In genomic region chr9:32579706-32580331, GRCh38 we compare ENCODE assay signal across 8 cellular contexts. TPM values are rescaled to one million over a fixed set of nuclear protein-coding genes. Genes with fewer than 3 reads are reported as not detected.
DNase-seq lines count a peak whose midpoint lies in the region; ATAC-seq, FAIRE-seq and TF ChIP-seq lines count a peak whose summit lies in the region.

No MANE protein-coding gene starts in this region.

- H3K9me3 ChIP-seq in body of pancreas = no peaks in the 10 kb centered on the region

- WGBS in body of pancreas, 2 donors = 10 to 14% methylated on average over 4 of the region's 4 CpGs

- intact Hi-C loops in body of pancreas (cut with DNase I) = loop anchor here (5.0 to 10.0 kb wide), 3 partner anchors 145 to 395 kb away; no protein-coding TSS in a partner anchor

- no peak overlapping the region for H3K27ac ChIP-seq in body of pancreas

- TF ChIP-seq POLR2A in body of pancreas (IDR thresholded peaks at IDR 0.05) = no peak

- ATAC-seq in body of pancreas = peak; percentile 58

- TF ChIP-seq CTCF in AG09309 (IDR thresholded peaks at IDR 0.05; ENCODE audit: control insufficient read depth, insufficient read depth, low read depth, low read length, missing control alignments) = peak; percentile 89
- peak; percentile 73 to 92 (median 78) for TF ChIP-seq CTCF in body of pancreas (IDR thresholded peaks at IDR 0.05)

- H3K27me3 ChIP-seq in body of pancreas = no peaks in the 10 kb centered on the region

- no peak overlapping the region for H3K4me3 ChIP-seq in AG09309 (ENCODE audit: control insufficient read depth, low read depth, low read length)
- H3K4me3 ChIP-seq in body of pancreas = no peak overlapping the region

- DNase-seq in AG09309 (ENCODE audit: low read depth) (no peak), GM19239 (ENCODE audit: insufficient read length, low spot score) (no peak), NCI-H128 (lab: John Stamatoyannopoulos, UW; ENCODE audit: unreplicated experiment) (peak; percentile 40), body of pancreas (peak; percentile 67 to 82 (median 74)), iris pigment epithelial cell (ENCODE audit: low read depth) (peak; percentile 52), NCI-H226 (no peak)
- peak; percentile 83 for DNase-seq in stimulated activated CD4-positive, alpha-beta T cell treated with anti-CD3 and anti-CD28 coated beads, Interleukin-15, amount 100 ng/mL, for 24 hours

- H3K4me1 ChIP-seq in body of pancreas = no peaks in the 10 kb centered on the region

- FAIRE-seq in GM19239 (lab: Jason Lieb, UNC) (peak; percentile 93), TTC549 (lab: Jason Lieb, UNC) (peak; percentile 36)

- no peaks in the 10 kb centered on the region for H3K36me3 ChIP-seq in body of pancreas (replicated peaks in 1 of 2; ENCODE audit: insufficient read depth in 1 of 2, low read depth in 2 of 2)

RNA-seq across cellular contexts. Expression of gene NDUFB6, which starts 6.9 kb away (rescaled TPM):
- total RNA-seq in body of pancreas = 1 to 10 TPM; 6.9 to 7.5 TPM

RNA-seq across cellular contexts. Expression of gene TOPORS, which starts 27.4 kb away (rescaled TPM):
- 10 to 100 TPM in 1 of 2 donors, 1 to 10 TPM in 1; 9.9 to 12.2 TPM for total RNA-seq in body of pancreas

RNA-seq across cellular contexts. Expression of gene SMIM27, which starts 27.7 kb away (rescaled TPM):
- under 1 TPM in 1 of 2 donors, not detected in 1; 0.52 TPM for total RNA-seq in body of pancreas

RNA-seq across cellular contexts. Expression of gene RIGI, which starts 53.8 kb away (rescaled TPM):
- 1 to 10 TPM; 2.6 to 6.5 TPM for total RNA-seq in body of pancreas

RNA-seq across cellular contexts. Expression of gene TAF1L, which starts 55.6 kb away (rescaled TPM):
- total RNA-seq in body of pancreas = not detected

Comparison
In these comparisons a context has a peak if more than half of its experiments do, and no peak if none do; other contexts are left out.
1. DNase-seq: peak in NCI-H128 (single experiment), body of pancreas (4 of 4), iris pigment epithelial cell (single experiment) and stimulated activated CD4-positive, alpha-beta T cell treated with anti-CD3 and anti-CD28 coated beads, Interleukin-15, amount 100 ng/mL, for 24 hours (single experiment); none in AG09309 (single experiment), GM19239 (single experiment) and NCI-H226 (single experiment).